In genomic region chr19:40921005-40921897, GRCh38 we compare ENCODE assay signal across 1 cellular context.
TF ChIP-seq lines count a peak whose summit lies in the region.

No MANE protein-coding gene starts in this region.

TF ChIP-seq in K562, 482 proteins besides CTCF, POLR2A, EP300 and RAD21 (continued from another document and continues in another):
- no peak for TF ChIP-seq PRPF4 (IDR thresholded peaks at IDR 0.05; ENCODE audit: insufficient read depth, low read depth, low read length, poor library complexity, severe bottlenecking)
- TF ChIP-seq PRDM10 (IDR thresholded peaks at IDR 0.05; ENCODE audit: partially characterized antibody), result peak; percentile 71
- TF ChIP-seq KAT7 (CRISPR knock-in tag; IDR thresholded peaks at IDR 0.05; ENCODE audit: borderline replicate concordance), result no peak
- TF ChIP-seq SRSF7 (optimal IDR thresholded peaks at IDR 0.05; ENCODE audit: low read depth, low read length), result no peak
- no peak for TF ChIP-seq PKNOX1 (IDR thresholded peaks at IDR 0.05)
- TF ChIP-seq SAP30 (IDR thresholded peaks at IDR 0.05; ENCODE audit: borderline replicate concordance, insufficient read depth, low read depth, low read length, poor library complexity, severe bottlenecking), result no peak
- TF ChIP-seq RNF2 (IDR thresholded peaks at IDR 0.05), result no peak
- TF ChIP-seq POLR2AphosphoS5 (IDR thresholded peaks at IDR 0.05; ENCODE audit: control insufficient read depth, insufficient read depth, low read depth, low read length), result no peak
- peak; percentile 51; the same call in 1 of the 2 replicates for TF ChIP-seq FOXJ2 (tag; IDR thresholded peaks at IDR 0.05)
- no peak for TF ChIP-seq ZNF445 (CRISPR knock-in tag; IDR thresholded peaks at IDR 0.05; ENCODE audit: low read depth)
- TF ChIP-seq U2AF1 (optimal IDR thresholded peaks at IDR 0.05; ENCODE audit: low read depth, low read length), result no peak
- TF ChIP-seq THRAP3 (IDR thresholded peaks at IDR 0.05; ENCODE audit: borderline replicate concordance), result no peak
- no peak for TF ChIP-seq SIRT6 (IDR thresholded peaks at IDR 0.05; ENCODE audit: low read depth, low read length)
- no peak for TF ChIP-seq TCFL5 (CRISPR knock-in tag; conservative IDR thresholded peaks at IDR 0.05)
- no peak for TF ChIP-seq ARNT (IDR thresholded peaks at IDR 0.05)
- TF ChIP-seq NUFIP1 (IDR thresholded peaks at IDR 0.05; ENCODE audit: partially characterized antibody), result no peak
- no peak for TF ChIP-seq BDP1 (IDR thresholded peaks at IDR 0.05; ENCODE audit: insufficient read depth, insufficient read length)
- no peak for TF ChIP-seq ZNF695 (CRISPR knock-in tag; IDR thresholded peaks at IDR 0.05)
- TF ChIP-seq HMBOX1 (IDR thresholded peaks at IDR 0.05), result no peak
- TF ChIP-seq ZNF354B (CRISPR knock-in tag; IDR thresholded peaks at IDR 0.05), result no peak
- TF ChIP-seq, protein P1, sequence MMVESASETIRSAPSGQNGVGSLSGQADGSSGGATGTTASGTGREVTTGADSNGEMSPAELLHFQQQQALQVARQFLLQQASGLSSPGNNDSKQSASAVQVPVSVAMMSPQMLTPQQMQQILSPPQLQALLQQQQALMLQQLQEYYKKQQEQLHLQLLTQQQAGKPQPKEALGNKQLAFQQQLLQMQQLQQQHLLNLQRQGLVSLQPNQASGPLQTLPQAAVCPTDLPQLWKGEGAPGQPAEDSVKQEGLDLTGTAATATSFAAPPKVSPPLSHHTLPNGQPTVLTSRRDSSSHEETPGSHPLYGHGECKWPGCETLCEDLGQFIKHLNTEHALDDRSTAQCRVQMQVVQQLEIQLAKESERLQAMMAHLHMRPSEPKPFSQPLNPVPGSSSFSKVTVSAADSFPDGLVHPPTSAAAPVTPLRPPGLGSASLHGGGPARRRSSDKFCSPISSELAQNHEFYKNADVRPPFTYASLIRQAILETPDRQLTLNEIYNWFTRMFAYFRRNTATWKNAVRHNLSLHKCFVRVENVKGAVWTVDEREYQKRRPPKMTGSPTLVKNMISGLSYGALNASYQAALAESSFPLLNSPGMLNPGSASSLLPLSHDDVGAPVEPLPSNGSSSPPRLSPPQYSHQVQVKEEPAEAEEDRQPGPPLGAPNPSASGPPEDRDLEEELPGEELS (CRISPR knock-in tag; IDR thresholded peaks at IDR 0.05; ENCODE audit: borderline replicate concordance), result no peak
- TF ChIP-seq TFAM (CRISPR knock-in tag; conservative IDR thresholded peaks at IDR 0.05), result no peak
- TF ChIP-seq CXXC5 (CRISPR knock-in tag; IDR thresholded peaks at IDR 0.05), result no peak
- no peak for TF ChIP-seq ZNF184 (CRISPR knock-in tag; IDR thresholded peaks at IDR 0.05)
- TF ChIP-seq CTBP1 (IDR thresholded peaks at IDR 0.05; ENCODE audit: borderline replicate concordance), result peak; percentile 59
- TF ChIP-seq FOXA1 (IDR thresholded peaks at IDR 0.05; ENCODE audit: borderline replicate concordance), result no peak
- no peak for TF ChIP-seq XRCC5 (IDR thresholded peaks at IDR 0.05; ENCODE audit: low read depth, low read length)
- no peak for TF ChIP-seq ZKSCAN1 (IDR thresholded peaks at IDR 0.05; ENCODE audit: low read depth, low read length)
- TF ChIP-seq TAF15 (IDR thresholded peaks at IDR 0.05; ENCODE audit: low read depth, low read length), result no peak
- TF ChIP-seq HNRNPH1 (optimal IDR thresholded peaks at IDR 0.05; ENCODE audit: low read depth, low read length), result no peak
- no peak for TF ChIP-seq ESRRB (CRISPR knock-in tag; IDR thresholded peaks at IDR 0.05; ENCODE audit: borderline replicate concordance)
- TF ChIP-seq FIP1L1 (IDR thresholded peaks at IDR 0.05; ENCODE audit: low read depth, low read length, poor library complexity, severe bottlenecking), result no peak
- TF ChIP-seq, protein P2, sequence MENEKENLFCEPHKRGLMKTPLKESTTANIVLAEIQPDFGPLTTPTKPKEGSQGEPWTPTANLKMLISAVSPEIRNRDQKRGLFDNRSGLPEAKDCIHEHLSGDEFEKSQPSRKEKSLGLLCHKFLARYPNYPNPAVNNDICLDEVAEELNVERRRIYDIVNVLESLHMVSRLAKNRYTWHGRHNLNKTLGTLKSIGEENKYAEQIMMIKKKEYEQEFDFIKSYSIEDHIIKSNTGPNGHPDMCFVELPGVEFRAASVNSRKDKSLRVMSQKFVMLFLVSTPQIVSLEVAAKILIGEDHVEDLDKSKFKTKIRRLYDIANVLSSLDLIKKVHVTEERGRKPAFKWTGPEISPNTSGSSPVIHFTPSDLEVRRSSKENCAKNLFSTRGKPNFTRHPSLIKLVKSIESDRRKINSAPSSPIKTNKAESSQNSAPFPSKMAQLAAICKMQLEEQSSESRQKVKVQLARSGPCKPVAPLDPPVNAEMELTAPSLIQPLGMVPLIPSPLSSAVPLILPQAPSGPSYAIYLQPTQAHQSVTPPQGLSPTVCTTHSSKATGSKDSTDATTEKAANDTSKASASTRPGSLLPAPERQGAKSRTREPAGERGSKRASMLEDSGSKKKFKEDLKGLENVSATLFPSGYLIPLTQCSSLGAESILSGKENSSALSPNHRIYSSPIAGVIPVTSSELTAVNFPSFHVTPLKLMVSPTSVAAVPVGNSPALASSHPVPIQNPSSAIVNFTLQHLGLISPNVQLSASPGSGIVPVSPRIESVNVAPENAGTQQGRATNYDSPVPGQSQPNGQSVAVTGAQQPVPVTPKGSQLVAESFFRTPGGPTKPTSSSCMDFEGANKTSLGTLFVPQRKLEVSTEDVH (IDR thresholded peaks at IDR 0.05; ENCODE audit: low read depth, partially characterized antibody), result no peak
- peak; percentile 26; the same call in 1 of the 2 replicates for TF ChIP-seq LEF1 (IDR thresholded peaks at IDR 0.05)
- TF ChIP-seq TRIM28 (IDR thresholded peaks at IDR 0.05), result no peak
- TF ChIP-seq MAFK (IDR thresholded peaks at IDR 0.05; ENCODE audit: low read length), result peak; percentile 44; the same call in 1 of the 2 replicates
- no peak for TF ChIP-seq HSF4 (CRISPR knock-in tag; IDR thresholded peaks at IDR 0.05; ENCODE audit: borderline replicate concordance)
- no peak for TF ChIP-seq DEAF1 (CRISPR knock-in tag; IDR thresholded peaks at IDR 0.05)
- TF ChIP-seq CCAR2 (IDR thresholded peaks at IDR 0.05; ENCODE audit: low read depth, low read length), result no peak
- no peak for TF ChIP-seq ZKSCAN3 (CRISPR knock-in tag; IDR thresholded peaks at IDR 0.05)
- TF ChIP-seq GABPB2 (CRISPR knock-in tag; conservative IDR thresholded peaks at IDR 0.05), result no peak
- no peak for TF ChIP-seq KLF13 (tag; IDR thresholded peaks at IDR 0.05; ENCODE audit: borderline replicate concordance, low read depth)
- no peak for TF ChIP-seq ZNF3 (CRISPR knock-in tag; IDR thresholded peaks at IDR 0.05)
- no peak for TF ChIP-seq ARID2 (IDR thresholded peaks at IDR 0.05)
- TF ChIP-seq FOS (IDR thresholded peaks at IDR 0.05; ENCODE audit: extremely low read depth, insufficient read length), result no peak
- TF ChIP-seq TAF9B (IDR thresholded peaks at IDR 0.05; ENCODE audit: partially characterized antibody), result no peak
- no peak for TF ChIP-seq TSC22D4 (tag; IDR thresholded peaks at IDR 0.05)
- no peak for TF ChIP-seq BHLHE40 (IDR thresholded peaks at IDR 0.05; ENCODE audit: low read length)
- TF ChIP-seq CBFB (CRISPR knock-in tag; IDR thresholded peaks at IDR 0.05), result no peak
- peak; percentile 76 for TF ChIP-seq L3MBTL2 (IDR thresholded peaks at IDR 0.05)
- no peak for TF ChIP-seq ZNF766 (CRISPR knock-in tag; conservative IDR thresholded peaks at IDR 0.05)
- TF ChIP-seq ZNF263 (CRISPR knock-in tag; IDR thresholded peaks at IDR 0.05; ENCODE audit: borderline replicate concordance), result no peak
- TF ChIP-seq, protein P3, sequence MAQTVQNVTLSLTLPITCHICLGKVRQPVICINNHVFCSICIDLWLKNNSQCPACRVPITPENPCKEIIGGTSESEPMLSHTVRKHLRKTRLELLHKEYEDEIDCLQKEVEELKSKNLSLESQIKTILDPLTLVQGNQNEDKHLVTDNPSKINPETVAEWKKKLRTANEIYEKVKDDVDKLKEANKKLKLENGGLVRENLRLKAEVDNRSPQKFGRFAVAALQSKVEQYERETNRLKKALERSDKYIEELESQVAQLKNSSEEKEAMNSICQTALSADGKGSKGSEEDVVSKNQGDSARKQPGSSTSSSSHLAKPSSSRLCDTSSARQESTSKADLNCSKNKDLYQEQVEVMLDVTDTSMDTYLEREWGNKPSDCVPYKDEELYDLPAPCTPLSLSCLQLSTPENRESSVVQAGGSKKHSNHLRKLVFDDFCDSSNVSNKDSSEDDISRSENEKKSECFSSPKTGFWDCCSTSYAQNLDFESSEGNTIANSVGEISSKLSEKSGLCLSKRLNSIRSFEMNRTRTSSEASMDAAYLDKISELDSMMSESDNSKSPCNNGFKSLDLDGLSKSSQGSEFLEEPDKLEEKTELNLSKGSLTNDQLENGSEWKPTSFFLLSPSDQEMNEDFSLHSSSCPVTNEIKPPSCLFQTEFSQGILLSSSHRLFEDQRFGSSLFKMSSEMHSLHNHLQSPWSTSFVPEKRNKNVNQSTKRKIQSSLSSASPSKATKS (CRISPR knock-in tag; IDR thresholded peaks at IDR 0.05), result no peak
- no peak for TF ChIP-seq JUNB (CRISPR knock-in tag; conservative IDR thresholded peaks at IDR 0.05)
- no peak for TF ChIP-seq SP1 (CRISPR knock-in tag; IDR thresholded peaks at IDR 0.05)
- no peak for TF ChIP-seq MTA2 (IDR thresholded peaks at IDR 0.05; ENCODE audit: low read depth)
- no peak; a peak in 1 of 4 replicates for TF ChIP-seq NRF1 (conservative IDR thresholded peaks at IDR 0.05 in 1 of 2, IDR thresholded peaks at IDR 0.05 in 1 of 2)
- no peak for TF ChIP-seq ZNF121 (CRISPR knock-in tag; conservative IDR thresholded peaks at IDR 0.05)
- TF ChIP-seq CBX2 (IDR thresholded peaks at IDR 0.05; ENCODE audit: insufficient read depth, low read length, poor library complexity, severe bottlenecking), result no peak
